Comparison of ENCODE assay signal across 8 cellular contexts in genomic region chr14:63727736-63728728, GRCh38.
DNase-seq lines count a peak whose midpoint lies in the region; ATAC-seq and TF ChIP-seq lines count a peak whose summit lies in the region.

TSS of gene SGPP1 (minus strand) at chr14:63728065. CDS start at chr14:63727944, 121 bp downstream.

- H2AFZ ChIP-seq in OCI-LY3 (ENCODE audit: low read depth, low read length): peak within 1 kb of the TSS; percentile 91

- ATAC-seq in GM19397 (IDR thresholded peaks at IDR 0.05; ENCODE audit: unreplicated experiment) (peak; percentile 89), HG03558 (IDR thresholded peaks at IDR 0.05; ENCODE audit: extremely low read depth, unreplicated experiment) (peak; percentile 47)

- peak within 1 kb of the TSS; percentile 85 for H3K9ac ChIP-seq in OCI-LY3 (ENCODE audit: low read length)
- H3K9ac ChIP-seq in mucosa of stomach (ENCODE audit: low read length): peak within 1 kb of the TSS; percentile 65

- H4K20me1 ChIP-seq in OCI-LY3 (ENCODE audit: insufficient read depth, low read length): peaks cover 16% of the 10 kb centered on the region

- no peaks in the 10 kb centered on the region for H3K9me3 ChIP-seq in OCI-LY3 (ENCODE audit: insufficient read depth, low read length)
- H3K9me3 ChIP-seq in mucosa of stomach (ENCODE audit: control insufficient read depth, low read length): no peaks in the 10 kb centered on the region

- peaks cover 29% of the 10 kb centered on the region for H3K79me2 ChIP-seq in OCI-LY3 (ENCODE audit: low read length)

- H3K4me1 ChIP-seq in OCI-LY3 (ENCODE audit: low read length): peaks cover 21% of the 10 kb centered on the region
- H3K4me1 ChIP-seq in mucosa of stomach (ENCODE audit: control insufficient read depth, insufficient read depth, low read length): no peaks in the 10 kb centered on the region

- TF ChIP-seq CTCF in OCI-LY3 (IDR thresholded peaks at IDR 0.05; ENCODE audit: low read depth, low read length): peak; percentile 42

- H3K4me3 ChIP-seq in OCI-LY3 (ENCODE audit: low read length) (peak within 1 kb of the TSS; percentile 93), mucosa of stomach (ENCODE audit: low read length) (peak within 1 kb of the TSS; percentile 41)

- H3K27me3 ChIP-seq in OCI-LY3 (ENCODE audit: low read depth, low read length) (0 out of 2 replicates have a peak, but pooled peaks cover 7% of the 10 kb centered on the region), mucosa of stomach (ENCODE audit: control insufficient read depth, insufficient read depth, low read length) (no peaks in the 10 kb centered on the region)

- H3K27ac ChIP-seq in OCI-LY3 (ENCODE audit: low read length): no peak within 1 kb of the TSS

- peak; percentile 76 for TF ChIP-seq POLR2A in erythroblast (IDR thresholded peaks at IDR 0.05; ENCODE audit: low read length)

- H3K36me3 ChIP-seq in OCI-LY3 (replicated peaks; ENCODE audit: low read depth, low read length) (no peaks in the 10 kb centered on the region), mucosa of stomach (ENCODE audit: control insufficient read depth, insufficient read depth, low read length) (no peaks in the 10 kb centered on the region)

- peak; percentile 57 for DNase-seq in COLO829 (ENCODE audit: low spot score)
- DNase-seq in activated T-cell treated with anti-CD3 and anti-CD28 coated beads for 48 hours (ENCODE audit: low read depth): peak; percentile 77
- DNase-seq in erythroblast (lab: John Stamatoyannopoulos, UW): peak; percentile 88 to 91
- DNase-seq in stimulated activated CD8-positive, alpha-beta memory T cell treated with anti-CD3 and anti-CD28 coated beads, Interleukin-7, amount 100 ng/mL, for 1 hour (ENCODE audit: low read depth in 2 of 2): peak; percentile 50 to 57

- H3K4me2 ChIP-seq in OCI-LY3 (ENCODE audit: low read length): peak within 1 kb of the TSS; percentile 85
